In genomic region chr11:61626580-61627380, GRCh38 we compare ENCODE assay signal across 12 cellular contexts. TPM values are rescaled to one million over a fixed set of nuclear protein-coding genes. Genes with fewer than 3 reads are reported as not detected.
DNase-seq lines count a peak whose midpoint lies in the region; ATAC-seq and TF ChIP-seq lines count a peak whose summit lies in the region.
"Had no signal": no experiment of that assay in that cellular context is flagged by ENCODE, and none has a peak within 500 bp of the region (broad histone marks: within the 10 kb centered on the region; RNA-seq: fewer than 3 reads in every experiment).

No MANE protein-coding gene starts in this region.

- H3K4me3 Mint-ChIP-seq in osteocyte (ENCODE audit: unreplicated experiment) = no peak overlapping the region
- H3K4me3 Mint-ChIP-seq: stimulated activated naive CD8-positive, alpha-beta T cell treated with anti-CD3 and anti-CD28 coated beads, Interleukin-15, Interleukin-2, amounts not matched to agents 100 ng/mL and 50 ng/mL, for 24 hours had no signal

- H3K27me3 Mint-ChIP-seq in osteocyte (ENCODE audit: unreplicated experiment) = peaks cover 14% of the 10 kb centered on the region

- H3K4me1 Mint-ChIP-seq in osteocyte (ENCODE audit: unreplicated experiment) = peaks cover 7% of the 10 kb centered on the region

- peaks cover 0 to 26% of the 10 kb centered on the region in 2 donors for H3K4me1 ChIP-seq in right atrium auricular region
- peaks cover 5% of the 10 kb centered on the region for H3K4me1 ChIP-seq in prostate gland (replicated peaks)
- H3K4me1 ChIP-seq: right lobe of liver had no signal

- H3K9me3 ChIP-seq in right atrium auricular region = no peaks in the 10 kb centered on the region
- H3K9me3 ChIP-seq in prostate gland = no peaks in the 10 kb centered on the region
- H3K9me3 ChIP-seq: right lobe of liver had no signal

- no peaks in the 10 kb centered on the region for H3K9me3 Mint-ChIP-seq in osteocyte (ENCODE audit: unreplicated experiment)
- H3K9me3 Mint-ChIP-seq: stimulated activated naive CD8-positive, alpha-beta T cell treated with anti-CD3 and anti-CD28 coated beads, Interleukin-15, Interleukin-2, amounts not matched to agents 100 ng/mL and 50 ng/mL, for 24 hours had no signal

- intact Hi-C loops in prostate gland (cut with DNase I) = no loop called here

- H3K27me3 ChIP-seq in right atrium auricular region (no peaks in the 10 kb centered on the region), prostate gland (replicated peaks; ENCODE audit: insufficient read depth) (no peaks in the 10 kb centered on the region)
- H3K27me3 ChIP-seq: right lobe of liver had no signal

- WGBS in prostate gland = 39% methylated on average over 10 of the region's 10 CpGs

- peak; percentile 41 for DNase-seq in HK-2 (ENCODE audit: unreplicated experiment)
- no peak for DNase-seq in right atrium auricular region (ENCODE audit: low spot score)
- DNase-seq in prostate gland (ENCODE audit: low spot score) = peak; percentile 91
- no peak for DNase-seq in NCI-H1092 (lab: John Stamatoyannopoulos, UW)
- no peak for DNase-seq in inferior parietal cortex (ENCODE audit: extremely low spot score)
- no peak for DNase-seq in osteocyte (ENCODE audit: extremely low spot score, unreplicated experiment)
- DNase-seq: activated naive CD4-positive, alpha-beta T cell treated with anti-CD3 and anti-CD28 coated beads, Interleukin-2, amount 50 U/mL, for 16 hours; DMS79; right lobe of liver had no signal

- TF ChIP-seq POLR2A in prostate gland (IDR thresholded peaks at IDR 0.05) = no peak

- no peaks in the 10 kb centered on the region for H3K36me3 Mint-ChIP-seq in osteocyte (ENCODE audit: unreplicated experiment)

- H3K36me3 ChIP-seq in right atrium auricular region (no peaks in the 10 kb centered on the region), prostate gland (no peaks in the 10 kb centered on the region)
- H3K36me3 ChIP-seq: right lobe of liver had no signal

- ATAC-seq in SK-N-SH treated with all-trans-retinoic acid at 6 μM for 48 hours = no peak

- H3K4me3 ChIP-seq in right atrium auricular region (no peak overlapping the region), prostate gland (no peak overlapping the region)
- H3K4me3 ChIP-seq: right lobe of liver had no signal

- H3K27ac Mint-ChIP-seq in osteocyte (ENCODE audit: unreplicated experiment) = no peak overlapping the region
- H3K27ac Mint-ChIP-seq: stimulated activated naive CD8-positive, alpha-beta T cell treated with anti-CD3 and anti-CD28 coated beads, Interleukin-15, Interleukin-2, amounts not matched to agents 100 ng/mL and 50 ng/mL, for 24 hours had no signal

- TF ChIP-seq CTCF in VCaP (conservative IDR thresholded peaks at IDR 0.05) (peak; percentile 44), right atrium auricular region (IDR thresholded peaks at IDR 0.05) (no peak), prostate gland (IDR thresholded peaks at IDR 0.05) (peak in 2 of 4 experiments; percentile 51 to 84), osteocyte (IDR thresholded peaks at IDR 0.05) (no peak)

- H3K27ac ChIP-seq in VCaP (peak overlapping the region; percentile 97), right atrium auricular region (peak overlapping the region; percentile 81 to 90), prostate gland (peak overlapping the region; percentile 91 to 93)
- H3K27ac ChIP-seq: right lobe of liver had no signal

TF ChIP-seq in SK-N-SH treated with all-trans-retinoic acid at 6 μM for 48 hours, 23 proteins besides CTCF, POLR2A, EP300 and RAD21:
- TF ChIP-seq TOX (CRISPR knock-in tag; IDR thresholded peaks at IDR 0.05; ENCODE audit: borderline replicate concordance) = no peak
- no peak for TF ChIP-seq ZFP3 (CRISPR knock-in tag; IDR thresholded peaks at IDR 0.05)
- TF ChIP-seq, protein P1, sequence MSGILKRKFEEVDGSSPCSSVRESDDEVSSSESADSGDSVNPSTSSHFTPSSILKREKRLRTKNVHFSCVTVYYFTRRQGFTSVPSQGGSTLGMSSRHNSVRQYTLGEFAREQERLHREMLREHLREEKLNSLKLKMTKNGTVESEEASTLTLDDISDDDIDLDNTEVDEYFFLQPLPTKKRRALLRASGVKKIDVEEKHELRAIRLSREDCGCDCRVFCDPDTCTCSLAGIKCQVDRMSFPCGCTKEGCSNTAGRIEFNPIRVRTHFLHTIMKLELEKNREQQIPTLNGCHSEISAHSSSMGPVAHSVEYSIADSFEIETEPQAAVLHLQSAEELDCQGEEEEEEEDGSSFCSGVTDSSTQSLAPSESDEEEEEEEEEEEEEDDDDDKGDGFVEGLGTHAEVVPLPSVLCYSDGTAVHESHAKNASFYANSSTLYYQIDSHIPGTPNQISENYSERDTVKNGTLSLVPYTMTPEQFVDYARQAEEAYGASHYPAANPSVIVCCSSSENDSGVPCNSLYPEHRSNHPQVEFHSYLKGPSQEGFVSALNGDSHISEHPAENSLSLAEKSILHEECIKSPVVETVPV (CRISPR knock-in tag; IDR thresholded peaks at IDR 0.05) = no peak
- no peak for TF ChIP-seq CREB5 (CRISPR knock-in tag; IDR thresholded peaks at IDR 0.05; ENCODE audit: low read depth)
- TF ChIP-seq ARNTL (CRISPR knock-in tag; IDR thresholded peaks at IDR 0.05; ENCODE audit: borderline replicate concordance, low read depth) = no peak
- TF ChIP-seq TCF4 (CRISPR knock-in tag; IDR thresholded peaks at IDR 0.05; ENCODE audit: borderline replicate concordance) = no peak

RNA-seq across cellular contexts. Expression of gene SYT7, which starts 45.9 kb away (rescaled TPM):
- total RNA-seq in right atrium auricular region (10 to 100 TPM; 19.2 to 23.6 TPM), prostate gland (100 to 1,000 TPM; 114 to 199 TPM), osteocyte (0.10 and 0.11 TPM in 2 replicates)

RNA-seq across cellular contexts. Expression of gene DAGLA, which starts 53.4 kb away (rescaled TPM):
- 1 to 10 TPM; 3.9 to 5.7 TPM for total RNA-seq in right atrium auricular region
- total RNA-seq in prostate gland = 10 to 100 TPM; 10.8 to 12.2 TPM
- total RNA-seq in osteocyte = 5.1 TPM in 2 replicates

Comparison
In these comparisons a context has a peak if more than half of its experiments do, and no peak if none do; other contexts are left out.
1. DNase-seq: peak in HK-2 (single experiment) and prostate gland (single experiment); none in right atrium auricular region (single experiment), NCI-H1092 (single experiment), inferior parietal cortex (single experiment) and osteocyte (single experiment).
2. RNA of gene SYT7, which starts 45.9 kb away (total RNA-seq): 114 to 199 TPM in prostate gland and 19.2 to 23.6 TPM in right atrium auricular region; 0.10 to 0.11 TPM in osteocyte; every median in the first group is over 10 times any median in the second.
3. Peak in every context shown above with its lines, with median percentiles within 50 percentile points of each other: H3K27ac ChIP-seq.